ENCODE assay signal across 1 cellular context in genomic region chr14:48253020-48253419, GRCh38.
TF ChIP-seq lines count a peak whose summit lies in the region.

No MANE protein-coding gene starts in this region.

TF ChIP-seq in WTC11, 78 proteins besides CTCF, POLR2A, EP300 and RAD21 (continued from another document):
- TF ChIP-seq AR (CRISPR knock-in tag; IDR thresholded peaks at IDR 0.05) (peak; percentile 77; the same call in 1 of the 2 replicates), NFATC4 (CRISPR knock-in tag; IDR thresholded peaks at IDR 0.05) (0 out of 2 replicates have a peak, but pooled peaks have one; percentile 81), USF2 (CRISPR knock-in tag; IDR thresholded peaks at IDR 0.05) (no peak), ZNF671 (CRISPR knock-in tag; IDR thresholded peaks at IDR 0.05) (peak; percentile 76; the same call in 1 of the 2 replicates)
